Comparison of ENCODE assay signal across 8 cellular contexts in the genomic region with DNA sequence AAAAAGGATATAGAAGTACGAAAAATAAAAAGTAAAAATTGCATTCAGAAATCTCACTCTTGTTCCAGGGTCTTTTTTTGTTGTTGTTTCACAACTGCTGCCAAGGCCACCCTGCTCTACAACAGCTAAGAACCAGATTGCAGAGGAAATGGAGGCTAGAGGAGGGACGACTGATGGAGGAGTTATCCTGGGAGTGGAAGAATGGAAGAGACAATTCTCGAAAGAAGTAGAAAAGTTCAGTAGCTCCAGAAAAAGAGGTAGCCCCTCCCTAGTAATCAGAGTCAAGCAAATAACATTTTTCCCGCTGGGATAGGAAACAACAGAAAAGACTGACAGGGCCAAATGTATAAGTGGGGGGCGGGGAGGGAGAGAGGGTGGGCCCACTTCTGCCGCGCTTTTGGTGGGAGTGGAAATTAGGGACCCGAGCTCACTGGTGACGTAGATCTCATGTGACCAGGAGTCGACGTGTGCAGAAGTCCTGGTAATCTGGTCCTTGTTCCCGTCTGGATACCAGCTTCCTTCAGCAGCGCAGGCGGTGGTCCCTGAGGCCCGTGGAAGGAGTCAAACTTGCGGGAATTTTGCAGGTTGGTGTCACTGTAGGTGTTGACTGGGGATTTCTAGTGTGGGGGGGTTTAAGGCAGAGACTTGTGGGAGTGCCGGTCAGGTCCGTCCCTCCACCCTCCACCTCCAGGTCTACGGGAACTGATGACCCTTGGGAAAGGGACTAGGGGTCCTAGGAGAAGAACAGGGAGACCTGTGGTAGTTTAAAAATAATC. TPM values are rescaled to one million over a fixed set of nuclear protein-coding genes. Genes with fewer than 3 reads are reported as not detected.
DNase-seq lines count a peak whose midpoint lies in the region; ATAC-seq and TF ChIP-seq lines count a peak whose summit lies in the region.

A gene with protein sequence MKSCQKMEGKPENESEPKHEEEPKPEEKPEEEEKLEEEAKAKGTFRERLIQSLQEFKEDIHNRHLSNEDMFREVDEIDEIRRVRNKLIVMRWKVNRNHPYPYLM (plus strand): TSS at position 484 of the 776 bp plus-strand sequence. CDS start 1,179 bp downstream, outside the sequence.

- H3K9me3 ChIP-seq in endocrine pancreas (ENCODE audit: control insufficient read depth, low read length): no peaks in the 10 kb centered on the region

- H3K4me3 Mint-ChIP-seq in IgD-negative memory B cell: peak within 1 kb of the TSS; percentile 69 to 91 (median 86)
- peak within 1 kb of the TSS; percentile 89 for H3K4me3 Mint-ChIP-seq in stimulated activated naive CD8-positive, alpha-beta T cell treated with anti-CD3 and anti-CD28 coated beads, Interleukin-15, Interleukin-2, amounts not matched to agents 100 ng/mL and 50 ng/mL, for 24 hours

- WGBS in lower leg skin, 2 donors: 3 to 28% methylated on average over 18 to 19 of the region's 19 CpGs

- no peak for TF ChIP-seq POLR2A in lower leg skin (IDR thresholded peaks at IDR 0.05)

- no peak for TF ChIP-seq CTCF in lower leg skin (IDR thresholded peaks at IDR 0.05)

- intact Hi-C loops in lower leg skin (cut with DNase I; ENCODE audit: low total_unique reads): no loop called here

- ATAC-seq in HG03439 (IDR thresholded peaks at IDR 0.05; ENCODE audit: unreplicated experiment): no peak

- no peaks in the 10 kb centered on the region for H3K36me3 Mint-ChIP-seq in IgD-negative memory B cell
- peaks cover 4% of the 10 kb centered on the region for H3K36me3 Mint-ChIP-seq in stimulated activated naive CD8-positive, alpha-beta T cell treated with anti-CD3 and anti-CD28 coated beads, Interleukin-15, Interleukin-2, amounts not matched to agents 100 ng/mL and 50 ng/mL, for 24 hours (ENCODE audit: low read depth)

- no peaks in the 10 kb centered on the region for H3K27me3 ChIP-seq in endocrine pancreas (ENCODE audit: control insufficient read depth, insufficient read depth, low read length)

- peak; percentile 76 for DNase-seq in DMS79 (lab: John Stamatoyannopoulos, UW)
- DNase-seq in SK-N-DZ (ENCODE audit: low spot score): peak; percentile 66
- peak in 1 of 2 donors; percentile 34 for DNase-seq in lower leg skin (ENCODE audit: low spot score in 2 of 2)
- no peak for DNase-seq in globus pallidus (ENCODE audit: low spot score)

- H3K27me3 Mint-ChIP-seq in IgD-negative memory B cell: peaks cover 5% of the 10 kb centered on the region
- peaks cover 3% of the 10 kb centered on the region for H3K27me3 Mint-ChIP-seq in stimulated activated naive CD8-positive, alpha-beta T cell treated with anti-CD3 and anti-CD28 coated beads, Interleukin-15, Interleukin-2, amounts not matched to agents 100 ng/mL and 50 ng/mL, for 24 hours

- H3K4me3 ChIP-seq in endocrine pancreas (ENCODE audit: control insufficient read depth, insufficient read depth, low read length) (peak within 1 kb of the TSS; percentile 84), lower leg skin (ENCODE audit: low read depth, poor library complexity, severe bottlenecking) (peak within 1 kb of the TSS; percentile 53)

- peaks cover 4% of the 10 kb centered on the region for H3K4me1 ChIP-seq in endocrine pancreas (ENCODE audit: control insufficient read depth, insufficient read depth, low read length)

- no peak within 1 kb of the TSS for H3K27ac Mint-ChIP-seq in IgD-negative memory B cell
- H3K27ac Mint-ChIP-seq in stimulated activated naive CD8-positive, alpha-beta T cell treated with anti-CD3 and anti-CD28 coated beads, Interleukin-15, Interleukin-2, amounts not matched to agents 100 ng/mL and 50 ng/mL, for 24 hours: peak within 1 kb of the TSS; percentile 89

- peaks cover 0 to 5% (median 0%) of the 10 kb centered on the region in 3 donors for H3K4me1 Mint-ChIP-seq in IgD-negative memory B cell
- H3K4me1 Mint-ChIP-seq in stimulated activated naive CD8-positive, alpha-beta T cell treated with anti-CD3 and anti-CD28 coated beads, Interleukin-15, Interleukin-2, amounts not matched to agents 100 ng/mL and 50 ng/mL, for 24 hours (ENCODE audit: low read depth): peaks cover 8% of the 10 kb centered on the region

- H3K36me3 ChIP-seq in endocrine pancreas (ENCODE audit: control insufficient read depth, insufficient read depth, low read length): no peaks in the 10 kb centered on the region

- H3K9me3 Mint-ChIP-seq in IgD-negative memory B cell: no peaks in the 10 kb centered on the region
- no peaks in the 10 kb centered on the region for H3K9me3 Mint-ChIP-seq in stimulated activated naive CD8-positive, alpha-beta T cell treated with anti-CD3 and anti-CD28 coated beads, Interleukin-15, Interleukin-2, amounts not matched to agents 100 ng/mL and 50 ng/mL, for 24 hours

- H3K9ac ChIP-seq in endocrine pancreas (ENCODE audit: control insufficient read depth, insufficient read depth, low read length): peak within 1 kb of the TSS; percentile 96

RNA-seq across cellular contexts. Expression of the gene that starts here (rescaled TPM):
- 1.3 TPM for polyA plus RNA-seq in IgD-negative memory B cell
- 35.8 and 54.6 TPM in 2 replicates for polyA plus RNA-seq in SK-N-DZ (2014; cell fraction: cytosol; rRNA removed)
- 20.7 and 32.7 TPM in 2 replicates for polyA plus RNA-seq in SK-N-DZ (2014; cell fraction: nucleus; rRNA removed)
- total RNA-seq in lower leg skin: 10 to 100 TPM; 24.3 to 37.7 (median 27.5) TPM
